ENCODE assay signal across 10 cellular contexts in the genomic region with DNA sequence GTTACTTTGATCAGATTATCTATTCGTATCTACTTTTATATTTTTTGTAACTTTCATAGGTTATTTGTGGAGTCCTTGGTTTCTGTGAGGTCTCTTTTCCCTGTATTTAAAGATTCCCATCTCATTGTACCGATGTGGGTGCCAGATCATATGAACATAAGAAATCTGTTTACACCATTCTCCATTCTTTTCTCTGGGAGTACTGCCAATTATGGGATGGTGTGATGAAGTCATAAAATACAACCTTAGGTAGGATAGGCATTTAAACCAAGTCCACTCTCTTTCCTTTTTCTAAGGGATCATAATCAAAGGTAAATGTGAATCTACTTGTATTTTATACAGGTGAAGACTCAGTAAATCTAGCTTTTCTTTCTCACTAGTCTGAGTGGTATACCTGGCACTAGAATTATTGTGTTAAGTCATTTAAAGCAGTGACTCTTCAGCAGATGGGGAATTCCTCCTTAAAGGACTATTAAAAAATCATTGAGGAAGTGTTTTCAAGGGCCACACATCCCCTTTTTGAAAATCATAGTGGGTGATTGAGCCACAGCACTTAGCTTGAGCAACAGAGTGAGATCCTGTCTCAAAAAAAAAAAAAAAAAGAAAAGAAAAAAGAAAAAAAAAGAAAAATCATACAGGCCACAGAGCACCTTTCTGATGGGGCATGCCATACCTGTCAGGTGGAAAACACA. TPM values are rescaled to one million over a fixed set of nuclear protein-coding genes. Genes with fewer than 3 reads are reported as not detected.
DNase-seq lines count a peak whose midpoint lies in the region; ATAC-seq lines count a peak whose summit lies in the region.
"Had no signal": no experiment of that assay in that cellular context is flagged by ENCODE, and none has a peak within 500 bp of the region (broad histone marks: within the 10 kb centered on the region; RNA-seq: fewer than 3 reads in every experiment).

No MANE protein-coding gene starts in this region.

- no peaks in the 10 kb centered on the region for H3K9me3 ChIP-seq in mesenchymal stem cell (ENCODE audit: control insufficient read depth, low read length)

- ATAC-seq in GM18498 (IDR thresholded peaks at IDR 0.05; ENCODE audit: unreplicated experiment) (no peak), GM19467 (IDR thresholded peaks at IDR 0.05; ENCODE audit: unreplicated experiment) (no peak)

- no CpG with 5 or more reads among the region's 2 CpGs for WGBS in mesenchymal stem cell

- H3K4me1 ChIP-seq in mesenchymal stem cell (ENCODE audit: control insufficient read depth, insufficient read depth, low read depth, low read length) = peaks cover 2% of the 10 kb centered on the region

- H4K91ac ChIP-seq in mesenchymal stem cell (ENCODE audit: low read length) = no peak overlapping the region

- no peak overlapping the region for H3K4me2 ChIP-seq in mesenchymal stem cell (ENCODE audit: low read length, poor library complexity, severe bottlenecking)

- no peak overlapping the region for H3K4ac ChIP-seq in mesenchymal stem cell (ENCODE audit: low read depth in 1 of 2, low read length in 2 of 2)

- H3K14ac ChIP-seq in mesenchymal stem cell (ENCODE audit: low read length in 2 of 2) = no peak overlapping the region

- no peak overlapping the region for H4K8ac ChIP-seq in mesenchymal stem cell (ENCODE audit: low read length)

- H2BK12ac ChIP-seq in mesenchymal stem cell (ENCODE audit: low read length in 2 of 2) = no peak overlapping the region

- H3K79me1 ChIP-seq in mesenchymal stem cell (replicated peaks; ENCODE audit: low read length, poor library complexity, severe bottlenecking) = peaks cover 27% of the 10 kb centered on the region

- H2AK5ac ChIP-seq in mesenchymal stem cell (ENCODE audit: low read length, severe bottlenecking) = no peak overlapping the region

- H3K27ac ChIP-seq in mesenchymal stem cell (ENCODE audit: low read length, poor library complexity, severe bottlenecking) = no peak overlapping the region

- H2BK120ac ChIP-seq in mesenchymal stem cell (ENCODE audit: low read depth, low read length) = no peak overlapping the region

- peaks cover 5 to 6% of the 10 kb centered on the region in 2 experiments for H3K36me3 ChIP-seq in mesenchymal stem cell (ENCODE audit: control insufficient read depth in 1 of 2, insufficient read depth in 2 of 2, low read depth in 1 of 2, low read length in 2 of 2)

- DNase-seq in EL = peak; percentile 75
- DNase-seq in Kasumi-1 (lab: John Stamatoyannopoulos, UW) = peak; percentile 19 to 30
- peak; percentile 85 for DNase-seq in amniotic epithelial cell (ENCODE audit: low read depth)
- peak; percentile 41 for DNase-seq in mesenchymal stem cell
- no peak for DNase-seq in activated gamma-delta T cell (lab: John Stamatoyannopoulos, UW)
- DNase-seq in NCI-H1436 treated with DMSO at 0.1 percent for 48 hours (lab: John Stamatoyannopoulos, UW) = no peak
- DNase-seq: activated CD8-positive, alpha-beta memory T cell treated with anti-CD3 and anti-CD28 coated beads, Interleukin-2, amount 50 U/mL, for 4 hours; MM.1S had no signal

- H3K27me3 ChIP-seq in mesenchymal stem cell (ENCODE audit: control insufficient read depth in 1 of 2, insufficient read depth in 1 of 2, low read length in 2 of 2) = no peaks in the 10 kb centered on the region

- H3K9ac ChIP-seq in mesenchymal stem cell (ENCODE audit: low read length) = no peak overlapping the region

- no peak overlapping the region for H3K4me3 ChIP-seq in mesenchymal stem cell (ENCODE audit: insufficient read depth in 1 of 2, low read depth in 1 of 2, low read length in 2 of 2)

- H3K18ac ChIP-seq in mesenchymal stem cell (ENCODE audit: low read depth in 1 of 2, low read length in 2 of 2) = no peak overlapping the region

- no peak overlapping the region for H2AFZ ChIP-seq in mesenchymal stem cell (ENCODE audit: low read depth, low read length)

- H2BK5ac ChIP-seq in mesenchymal stem cell (ENCODE audit: low read depth, low read length, poor library complexity, severe bottlenecking) = no peak overlapping the region

- no peak overlapping the region for H2BK15ac ChIP-seq in mesenchymal stem cell (ENCODE audit: low read depth, poor library complexity, severe bottlenecking)

- no peak overlapping the region for H3K23ac ChIP-seq in mesenchymal stem cell (ENCODE audit: low read length in 2 of 2)

RNA-seq across cellular contexts. Expression of a gene that starts 12.3 kb away (rescaled TPM):
- 44.7 TPM for polyA plus RNA-seq in mesenchymal stem cell (2013, experiment 1 of 2)
- 39.9 TPM for polyA plus RNA-seq in mesenchymal stem cell (2013, experiment 2 of 2)

RNA-seq across cellular contexts. Expression of a gene that starts 58.0 kb away (rescaled TPM):
- polyA plus RNA-seq in mesenchymal stem cell (2013, experiment 1 of 2) = 25.0 TPM
- 25.1 TPM for polyA plus RNA-seq in mesenchymal stem cell (2013, experiment 2 of 2)

Comparison
In these comparisons a context has a peak if more than half of its experiments do, and no peak if none do; other contexts are left out.
1. DNase-seq: peak in EL (single experiment), Kasumi-1 (2 of 2), amniotic epithelial cell (single experiment) and mesenchymal stem cell (single experiment); none in activated gamma-delta T cell (single experiment) and NCI-H1436 treated with DMSO at 0.1 percent for 48 hours (single experiment).